Comparison of ENCODE assay signal across 32 cellular contexts in genomic region chr9:35861161-35861897, GRCh38. TPM values are rescaled to one million over a fixed set of nuclear protein-coding genes. Genes with fewer than 3 reads are reported as not detected.
"Had no signal": no experiment of that assay in that cellular context is flagged by ENCODE, and none has a peak within 500 bp of the region (broad histone marks: within the 10 kb centered on the region; RNA-seq: fewer than 3 reads in every experiment).

No MANE protein-coding gene starts in this region.

- H3K36me3 Mint-ChIP-seq: brain; stimulated activated memory B cell treated with anti-CD40 and anti-IgM and Interleukin-4, amounts not matched to agents 10 μg/mL and 1 μg/mL and 100 μg/mL, for 72 hours had no signal

- H3K9me3 Mint-ChIP-seq: activated T-cell treated with anti-CD3 and anti-CD28 coated beads, Interleukin-2, amount 50 U/mL, for 72 hours; brain; dendritic cell treated with granulocyte-macrophage colony-stimulating factor and Interleukin-4, amounts not matched to agents 40 ng/mL and 50 ng/mL, for 4 days; nephron; stimulated activated memory B cell treated with anti-CD40 and anti-IgM and Interleukin-4, amounts not matched to agents 10 μg/mL and 1 μg/mL and 100 μg/mL, for 72 hours had no signal

- H3K27ac ChIP-seq: esophagus squamous epithelium, gastrocnemius medialis, parathyroid adenoma, transverse colon, vagina, VCaP had no signal

- H3K4me1 Mint-ChIP-seq: brain; nephron; stimulated activated memory B cell treated with anti-CD40 and anti-IgM and Interleukin-4, amounts not matched to agents 10 μg/mL and 1 μg/mL and 100 μg/mL, for 72 hours had no signal

- ATAC-seq: activated CD8-positive, alpha-beta T cell treated with anti-CD3 and anti-CD28 coated beads, Interleukin-2, amount 10 ng/mL, durations not matched to agents 7 days and 5 days; activated T-cell treated with anti-CD3 and anti-CD28 coated beads, Interleukin-2, amount 50 U/mL, for 72 hours; gastrocnemius medialis; right cardiac atrium; stimulated activated memory B cell treated with anti-CD40 and anti-IgM and Interleukin-4, amounts not matched to agents 10 μg/mL and 1 μg/mL and 100 μg/mL, for 72 hours had no signal

- H3K27me3 Mint-ChIP-seq: brain had no signal

- H3K9me3 ChIP-seq: esophagus squamous epithelium, gastrocnemius medialis, transverse colon, vagina had no signal

- H3K9ac ChIP-seq: parathyroid adenoma had no signal

- DNase-seq: activated CD4-positive, alpha-beta T cell treated with anti-CD3 and anti-CD28 coated beads for 1 hour; activated CD4-positive, alpha-beta T cell treated with anti-CD3 and anti-CD28 coated beads, Interleukin-2, amount 50 U/mL, for 1 hour; activated gamma-delta T cell; activated naive CD4-positive, alpha-beta T cell treated with anti-CD3 and anti-CD28 coated beads, Interleukin-2, amount 50 U/mL, for 16 hours; activated T-cell treated with anti-CD3 and anti-CD28 coated beads, Interleukin-2, amount 50 U/mL, for 72 hours; anterior cingulate cortex; effector CD8-positive, alpha-beta T cell; esophagus squamous epithelium; gastrocnemius medialis; hippocampal formation; right cardiac atrium; stimulated activated CD4-positive, alpha-beta T cell treated with anti-CD3 and anti-CD28 coated beads, Interleukin-12 subunit alpha, Interleukin-12 subunit beta, amount 100 ng/mL, for 4 hours; SW 1271; transverse colon had no signal

- H3K36me3 ChIP-seq: esophagus squamous epithelium, gastrocnemius medialis, transverse colon, vagina had no signal

- H3K4me3 ChIP-seq: esophagus squamous epithelium, gastrocnemius medialis, transverse colon, vagina had no signal

- H3K27me3 ChIP-seq: vagina had no signal

- H3K27ac Mint-ChIP-seq: activated CD8-positive, alpha-beta T cell treated with anti-CD3 and anti-CD28 coated beads, Interleukin-2, amount 10 ng/mL, durations not matched to agents 7 days and 5 days; activated T-cell treated with anti-CD3 and anti-CD28 coated beads, Interleukin-2, amount 50 U/mL, for 72 hours; dendritic cell treated with granulocyte-macrophage colony-stimulating factor and Interleukin-4, amounts not matched to agents 40 ng/mL and 50 ng/mL, for 4 days; nephron; stimulated activated memory B cell treated with anti-CD40 and anti-IgM and Interleukin-4, amounts not matched to agents 10 μg/mL and 1 μg/mL and 100 μg/mL, for 72 hours had no signal

- H3K4me1 ChIP-seq: esophagus squamous epithelium, gastrocnemius medialis, transverse colon had no signal

- H3K4me3 Mint-ChIP-seq: activated CD8-positive, alpha-beta T cell treated with anti-CD3 and anti-CD28 coated beads, Interleukin-2, amount 10 ng/mL, durations not matched to agents 7 days and 5 days; activated T-cell treated with anti-CD3 and anti-CD28 coated beads, Interleukin-2, amount 50 U/mL, for 72 hours; brain; dendritic cell treated with granulocyte-macrophage colony-stimulating factor and Interleukin-4, amounts not matched to agents 40 ng/mL and 50 ng/mL, for 4 days; nephron; stimulated activated memory B cell treated with anti-CD40 and anti-IgM and Interleukin-4, amounts not matched to agents 10 μg/mL and 1 μg/mL and 100 μg/mL, for 72 hours had no signal

RNA-seq across cellular contexts. Expression of gene OR13J1, which starts 8.9 kb away (rescaled TPM):
- total RNA-seq: activated CD8-positive, alpha-beta T cell treated with anti-CD3 and anti-CD28 coated beads, Interleukin-2, amount 10 ng/mL, durations not matched to agents 7 days and 5 days; activated T-cell treated with anti-CD3 and anti-CD28 coated beads, Interleukin-2, amount 50 U/mL, for 72 hours; cardiac septum; chondrocyte; endothelial cell of umbilical vein; esophagus squamous epithelium; gastrocnemius medialis; liver; mononuclear cell; myocyte; pulmonary artery endothelial cell; right cardiac atrium; skeletal muscle tissue; T-helper 2 cell treated with Interferon-gamma antibody and Interleukin-4, amounts not matched to agents 100 ng/mL and 5 ng/mL, for 36 hours; temporal lobe; vagina had no signal
- polyA plus RNA-seq: endothelial cell of umbilical vein, liver, right cardiac atrium had no signal

RNA-seq across cellular contexts. Expression of gene FAM221B, which starts 32.8 kb away (rescaled TPM):
- total RNA-seq: activated CD8-positive, alpha-beta T cell treated with anti-CD3 and anti-CD28 coated beads, Interleukin-2, amount 10 ng/mL, durations not matched to agents 7 days and 5 days; activated T-cell treated with anti-CD3 and anti-CD28 coated beads, Interleukin-2, amount 50 U/mL, for 72 hours; cardiac septum; chondrocyte; endothelial cell of umbilical vein; esophagus squamous epithelium; gastrocnemius medialis; liver; mononuclear cell; myocyte; pulmonary artery endothelial cell; right cardiac atrium; skeletal muscle tissue; T-helper 2 cell treated with Interferon-gamma antibody and Interleukin-4, amounts not matched to agents 100 ng/mL and 5 ng/mL, for 36 hours; temporal lobe; vagina had no signal
- polyA plus RNA-seq: endothelial cell of umbilical vein, right cardiac atrium had no signal

RNA-seq across cellular contexts. Expression of gene HRCT1, which starts 44.7 kb away (rescaled TPM):
- total RNA-seq: activated CD8-positive, alpha-beta T cell treated with anti-CD3 and anti-CD28 coated beads, Interleukin-2, amount 10 ng/mL, durations not matched to agents 7 days and 5 days; activated T-cell treated with anti-CD3 and anti-CD28 coated beads, Interleukin-2, amount 50 U/mL, for 72 hours; mononuclear cell; T-helper 2 cell treated with Interferon-gamma antibody and Interleukin-4, amounts not matched to agents 100 ng/mL and 5 ng/mL, for 36 hours; temporal lobe had no signal
